In the genomic region with DNA sequence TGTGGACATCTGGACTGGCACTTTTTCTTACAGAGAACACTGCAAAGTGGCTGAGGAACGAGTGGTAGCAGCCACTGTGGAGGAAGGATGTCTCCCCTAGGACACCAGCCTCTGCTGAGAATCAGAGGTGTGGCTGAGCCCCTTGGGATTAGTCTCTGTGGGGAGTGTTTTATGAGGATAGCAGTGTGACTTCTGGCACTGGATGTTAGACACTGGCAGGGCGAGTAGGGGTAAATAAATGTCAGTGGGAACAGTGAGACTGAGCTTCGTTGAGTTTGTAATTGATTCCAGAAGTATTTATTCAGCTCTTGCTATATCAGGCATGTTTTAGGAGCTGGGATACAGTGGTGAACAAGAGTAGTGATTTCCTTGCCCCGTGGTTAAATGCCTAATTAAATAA, we compare ENCODE assay signal across 22 cellular contexts.
DNase-seq lines count a peak whose midpoint lies in the region; ATAC-seq and TF ChIP-seq lines count a peak whose summit lies in the region.
"Had no signal": no experiment of that assay in that cellular context is flagged by ENCODE, and none has a peak within 500 bp of the region (broad histone marks: within the 10 kb centered on the region; RNA-seq: fewer than 3 reads in every experiment).

No MANE protein-coding gene starts in this region.

- peak; percentile 9 for ATAC-seq in GM23338
- ATAC-seq in WTC11 = no peak
- ATAC-seq in HG03460 (IDR thresholded peaks at IDR 0.05; ENCODE audit: unreplicated experiment) = no peak
- no peak for ATAC-seq in HG03354 (IDR thresholded peaks at IDR 0.05; ENCODE audit: poor library complexity, severe bottlenecking, unreplicated experiment)
- ATAC-seq: activated naive CD4-positive, alpha-beta T cell treated with anti-CD3 and anti-CD28 coated beads, Interleukin-2, amount 50 U/mL, for 72 hours; HepG2; lower lobe of right lung had no signal

- H3K27ac Mint-ChIP-seq in GM23338 (no peak overlapping the region), WTC11 (peak overlapping the region; percentile 25), osteocyte (ENCODE audit: unreplicated experiment) (peak overlapping the region; percentile 50)
- H3K27ac Mint-ChIP-seq: CD4-positive, alpha-beta T cell had no signal

- peaks cover 100% of the 10 kb centered on the region for H3K79me2 ChIP-seq in GM23338 (replicated peaks; ENCODE audit: insufficient read depth)

- H2AFZ ChIP-seq in GM23338 = no peak overlapping the region

- POLR2A ChIA-PET in WTC11 (lab: Charles Lee) = interaction anchor here (0.7 kb wide), 1 partner anchor 12 kb away, joined by 3 read pairs; no protein-coding TSS in a partner anchor

- H3K36me3 Mint-ChIP-seq in GM23338 (ENCODE audit: low read depth) (peaks cover 3% of the 10 kb centered on the region; the same call in 1 of the 3 replicates), WTC11 (no peaks in the 10 kb centered on the region), osteocyte (ENCODE audit: unreplicated experiment) (no peaks in the 10 kb centered on the region)

- no peaks in the 10 kb centered on the region for H3K9me3 Mint-ChIP-seq in GM23338
- H3K9me3 Mint-ChIP-seq in WTC11 = no peaks in the 10 kb centered on the region
- H3K9me3 Mint-ChIP-seq in osteocyte (ENCODE audit: unreplicated experiment) = no peaks in the 10 kb centered on the region
- H3K9me3 Mint-ChIP-seq: activated naive CD4-positive, alpha-beta T cell treated with anti-CD3 and anti-CD28 coated beads, Interleukin-2, amount 50 U/mL, for 72 hours; CD4-positive, alpha-beta T cell had no signal

- no peaks in the 10 kb centered on the region for H3K9me2 ChIP-seq in GM23338 (ENCODE audit: insufficient read depth)

- CTCF ChIA-PET in WTC11 (lab: Charles Lee) = no interaction called here

- TF ChIP-seq CTCF in GM23338 (conservative IDR thresholded peaks at IDR 0.05; ENCODE audit: low read depth in 2 of 2) (no peak), WTC11 (IDR thresholded peaks at IDR 0.05) (no peak), osteocyte (IDR thresholded peaks at IDR 0.05) (no peak)

- H3K27me3 ChIP-seq in GM23338 (ENCODE audit: insufficient read depth) = no peaks in the 10 kb centered on the region
- H3K27me3 ChIP-seq: breast epithelium, Peyer's patch, thyroid gland had no signal

- 0 out of 2 replicates have a peak overlapping the region, but pooled peaks have one; percentile 8 for H3K4me2 ChIP-seq in GM23338

- H3K27me3 Mint-ChIP-seq in GM23338 (ENCODE audit: insufficient read depth, low read depth, poor library complexity) = peaks cover 19% of the 10 kb centered on the region
- no peaks in the 10 kb centered on the region for H3K27me3 Mint-ChIP-seq in WTC11 (ENCODE audit: low read depth)
- H3K27me3 Mint-ChIP-seq in osteocyte (ENCODE audit: unreplicated experiment) = no peaks in the 10 kb centered on the region
- H3K27me3 Mint-ChIP-seq: CD4-positive, alpha-beta T cell had no signal

- H3K4me1 Mint-ChIP-seq in GM23338 (peaks cover 29% of the 10 kb centered on the region), WTC11 (peaks cover 26% of the 10 kb centered on the region), osteocyte (ENCODE audit: unreplicated experiment) (peaks cover 41% of the 10 kb centered on the region)

- H3F3A ChIP-seq in GM23338 (replicated peaks; ENCODE audit: low read depth) = peaks cover 22% of the 10 kb centered on the region

- H3K36me3 ChIP-seq in GM23338 (ENCODE audit: insufficient read depth) = peaks cover 12% of the 10 kb centered on the region
- H3K36me3 ChIP-seq: breast epithelium, lower lobe of right lung, thyroid gland had no signal

- no peak overlapping the region for H3K4me3 ChIP-seq in GM23338
- H3K4me3 ChIP-seq: breast epithelium, lower lobe of right lung, Peyer's patch, thyroid gland had no signal

- peaks cover 95% of the 10 kb centered on the region for H3K4me1 ChIP-seq in GM23338 (ENCODE audit: insufficient read depth)

- H4K20me1 ChIP-seq in GM23338 (replicated peaks; ENCODE audit: insufficient read depth) = peaks cover 98% of the 10 kb centered on the region

- H3K4me3 Mint-ChIP-seq in GM23338 = no peak overlapping the region
- no peak overlapping the region for H3K4me3 Mint-ChIP-seq in WTC11
- no peak overlapping the region for H3K4me3 Mint-ChIP-seq in osteocyte (ENCODE audit: unreplicated experiment)
- H3K4me3 Mint-ChIP-seq: CD4-positive, alpha-beta T cell had no signal

- H3K27ac ChIP-seq in GM23338 (ENCODE audit: low read depth) = no peak overlapping the region
- H3K27ac ChIP-seq: breast epithelium, lower lobe of right lung, thyroid gland had no signal

- DNase-seq in NCI-H2171 treated with DMSO at 0.1 percent for 48 hours (lab: John Stamatoyannopoulos, UW) (peak; percentile 24), NCI-H2171 (lab: John Stamatoyannopoulos, UW) (no peak), GM23338 (ENCODE audit: low spot score) (no peak), WTC11 (ENCODE audit: low spot score) (no peak), osteocyte (ENCODE audit: extremely low spot score, unreplicated experiment) (no peak), NCI-H1417 treated with DMSO at 0.1 percent for 48 hours (lab: John Stamatoyannopoulos, UW) (no peak)
- DNase-seq: 8988T; activated CD4-positive, alpha-beta T cell treated with anti-CD3 and anti-CD28 coated beads, Interleukin-2, amount 50 U/mL, for 4 hours; activated T-cell treated with anti-CD3 and anti-CD28 coated beads for 4 hours; CD4-positive, alpha-beta T cell; EL; lower lobe of right lung; NCI-H2029 treated with DMSO at 0.1 percent for 48 hours; Peyer's patch; posterior cingulate gyrus; small intestine; thyroid gland had no signal

TF ChIP-seq in GM23338, 12 proteins besides CTCF, POLR2A, EP300 and RAD21 (continues in another document):
- TF ChIP-seq REST (IDR thresholded peaks at IDR 0.05; ENCODE audit: unreplicated experiment) (no peak), ZNF114 (CRISPR knock-in tag; IDR thresholded peaks at IDR 0.05) (no peak), NANOG (IDR thresholded peaks at IDR 0.05; ENCODE audit: borderline replicate concordance) (no peak)

TF ChIP-seq in WTC11, 78 proteins besides CTCF, POLR2A, EP300 and RAD21 (continues in another document):
- TF ChIP-seq, protein P1, sequence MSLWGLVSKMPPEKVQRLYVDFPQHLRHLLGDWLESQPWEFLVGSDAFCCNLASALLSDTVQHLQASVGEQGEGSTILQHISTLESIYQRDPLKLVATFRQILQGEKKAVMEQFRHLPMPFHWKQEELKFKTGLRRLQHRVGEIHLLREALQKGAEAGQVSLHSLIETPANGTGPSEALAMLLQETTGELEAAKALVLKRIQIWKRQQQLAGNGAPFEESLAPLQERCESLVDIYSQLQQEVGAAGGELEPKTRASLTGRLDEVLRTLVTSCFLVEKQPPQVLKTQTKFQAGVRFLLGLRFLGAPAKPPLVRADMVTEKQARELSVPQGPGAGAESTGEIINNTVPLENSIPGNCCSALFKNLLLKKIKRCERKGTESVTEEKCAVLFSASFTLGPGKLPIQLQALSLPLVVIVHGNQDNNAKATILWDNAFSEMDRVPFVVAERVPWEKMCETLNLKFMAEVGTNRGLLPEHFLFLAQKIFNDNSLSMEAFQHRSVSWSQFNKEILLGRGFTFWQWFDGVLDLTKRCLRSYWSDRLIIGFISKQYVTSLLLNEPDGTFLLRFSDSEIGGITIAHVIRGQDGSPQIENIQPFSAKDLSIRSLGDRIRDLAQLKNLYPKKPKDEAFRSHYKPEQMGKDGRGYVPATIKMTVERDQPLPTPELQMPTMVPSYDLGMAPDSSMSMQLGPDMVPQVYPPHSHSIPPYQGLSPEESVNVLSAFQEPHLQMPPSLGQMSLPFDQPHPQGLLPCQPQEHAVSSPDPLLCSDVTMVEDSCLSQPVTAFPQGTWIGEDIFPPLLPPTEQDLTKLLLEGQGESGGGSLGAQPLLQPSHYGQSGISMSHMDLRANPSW (CRISPR knock-in tag; conservative IDR thresholded peaks at IDR 0.05; ENCODE audit: low read depth) = no peak
- no peak for TF ChIP-seq TEAD4 (CRISPR knock-in tag; IDR thresholded peaks at IDR 0.05)
- no peak for TF ChIP-seq ETV6 (CRISPR knock-in tag; IDR thresholded peaks at IDR 0.05)
- TF ChIP-seq ZNF396 (CRISPR knock-in tag; IDR thresholded peaks at IDR 0.05; ENCODE audit: borderline replicate concordance) = no peak
- no peak for TF ChIP-seq SOX15 (CRISPR knock-in tag; IDR thresholded peaks at IDR 0.05)
- TF ChIP-seq E2F5 (CRISPR knock-in tag; IDR thresholded peaks at IDR 0.05) = no peak
- no peak for TF ChIP-seq RORB (CRISPR knock-in tag; IDR thresholded peaks at IDR 0.05)
- no peak for TF ChIP-seq PRRX2 (CRISPR knock-in tag; IDR thresholded peaks at IDR 0.05)
